In the genomic region with DNA sequence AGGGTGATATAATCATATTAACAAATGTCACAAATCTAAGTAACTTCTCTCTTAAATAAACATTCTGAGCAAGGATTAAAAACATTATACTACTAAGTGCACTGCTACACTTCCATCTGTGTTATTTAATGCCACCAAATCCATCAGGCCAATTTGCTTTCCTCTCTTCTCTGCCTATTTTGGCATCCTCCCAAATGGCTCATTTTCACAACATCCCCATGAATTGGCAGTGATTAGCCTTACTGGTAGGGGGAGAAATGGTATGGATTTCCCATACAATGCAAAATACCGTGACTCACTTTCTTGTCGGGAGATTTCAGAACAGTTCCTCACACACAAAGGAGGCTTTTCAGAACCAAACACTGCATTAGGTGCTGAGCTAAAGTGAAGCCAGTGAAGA, we compare ENCODE assay signal across 1 cellular context.
TF ChIP-seq lines count a peak whose summit lies in the region.

No MANE protein-coding gene starts in this region.

TF ChIP-seq in GM23338, 12 proteins besides CTCF, POLR2A, EP300 and RAD21 (continued from another document):
- TF ChIP-seq ZNF462 (CRISPR knock-in tag; IDR thresholded peaks at IDR 0.05) (no peak), CREB1 (CRISPR knock-in tag; IDR thresholded peaks at IDR 0.05; ENCODE audit: low read depth) (no peak)
